27 cellular contexts compared by ENCODE assay signal in genomic region chr4:10122236-10122932, GRCh38. TPM values are rescaled to one million over a fixed set of nuclear protein-coding genes. Genes with fewer than 3 reads are reported as not detected.
DNase-seq lines count a peak whose midpoint lies in the region; ATAC-seq lines count a peak whose summit lies in the region.
"Had no signal": no experiment of that assay in that cellular context is flagged by ENCODE, and none has a peak within 500 bp of the region (broad histone marks: within the 10 kb centered on the region; RNA-seq: fewer than 3 reads in every experiment).

No MANE protein-coding gene starts in this region.

- no peaks in the 10 kb centered on the region for H3K9me3 Mint-ChIP-seq in T-helper 1 cell treated with Interleukin-12 subunit alpha and Interleukin-12 subunit beta and Interleukin-4 antibody, amounts not matched to agents 30 μg/mL and 1 μg/mL, for 36 hours
- no peaks in the 10 kb centered on the region for H3K9me3 Mint-ChIP-seq in CD4-positive, CD25-positive, alpha-beta regulatory T cell
- no peaks in the 10 kb centered on the region for H3K9me3 Mint-ChIP-seq in activated T-helper 1 cell treated with anti-CD3 and anti-CD28 coated beads, Interleukin-12 subunit alpha, Interleukin-12 subunit beta, Interleukin-2, Interleukin-4 antibody, amounts not matched to agents 30 ng/mL and 10 ng/mL and 1 ng/mL, durations not matched to agents 14 hours and 24 hours and 36 hours
- H3K9me3 Mint-ChIP-seq in naive thymus-derived CD4-positive, alpha-beta T cell, result peaks cover 0 to 3% (median 0%) of the 10 kb centered on the region in 11 donors
- H3K9me3 Mint-ChIP-seq: CD14-positive monocyte; IgD-negative memory B cell; natural killer cell treated with Interleukin-12 subunit alpha and Interleukin-12 subunit beta and Interleukin-15 and Interleukin-18, amount 100 ng/mL, for 72 hours had no signal

- no peak for DNase-seq in T-helper 1 cell
- no peak for DNase-seq in CD4-positive, CD25-positive, alpha-beta regulatory T cell
- DNase-seq in activated T-helper 1 cell treated with anti-CD3 and anti-CD28 coated beads, Interleukin-12 subunit alpha, Interleukin-12 subunit beta, Interleukin-2, Interleukin-4 antibody, amounts not matched to agents 30 ng/mL and 10 ng/mL and 1 ng/mL, durations not matched to agents 14 hours and 24 hours and 36 hours (ENCODE audit: low spot score), result no peak
- no peak for DNase-seq in naive thymus-derived CD4-positive, alpha-beta T cell
- no peak for DNase-seq in CD1c-positive myeloid dendritic cell (ENCODE audit: extremely low spot score)
- DNase-seq in NOMO-1 treated with DMSO at 0.1 percent for 48 hours (lab: John Stamatoyannopoulos, UW; ENCODE audit: unreplicated experiment), result no peak
- DNase-seq: activated CD4-positive, alpha-beta T cell treated with anti-CD3 and anti-CD28 coated beads, Interleukin-2, amount 50 U/mL, for 1 hour; activated naive CD4-positive, alpha-beta T cell treated with Interleukin-2 at 50 U/mL for 16 hours; activated T-cell treated with anti-CD3 and anti-CD28 coated beads, Interleukin-2, amount 50 U/mL, for 72 hours; amniotic stem cell; brain microvascular endothelial cell; GOT3; lower lobe of right lung; NCI-H1105; NCI-H187; NCI-H2171; NCI-H510A; OCI-M1; stimulated activated CD4-positive, alpha-beta T cell treated with anti-CD3 and anti-CD28 coated beads, Interleukin-15, amount 100 ng/mL, for 24 hours; stimulated activated CD4-positive, alpha-beta T cell treated with anti-CD3 and anti-CD28 coated beads, Interleukin-4, amount 100 ng/mL, for 4 hours; transverse colon had no signal

- no peaks in the 10 kb centered on the region for H3K27me3 Mint-ChIP-seq in T-helper 1 cell treated with Interleukin-12 subunit alpha and Interleukin-12 subunit beta and Interleukin-4 antibody, amounts not matched to agents 30 μg/mL and 1 μg/mL, for 36 hours (ENCODE audit: low read depth)
- no peaks in the 10 kb centered on the region for H3K27me3 Mint-ChIP-seq in CD4-positive, CD25-positive, alpha-beta regulatory T cell
- H3K27me3 Mint-ChIP-seq in activated T-helper 1 cell treated with anti-CD3 and anti-CD28 coated beads, Interleukin-12 subunit alpha, Interleukin-12 subunit beta, Interleukin-2, Interleukin-4 antibody, amounts not matched to agents 30 ng/mL and 10 ng/mL and 1 ng/mL, durations not matched to agents 14 hours and 24 hours and 36 hours (ENCODE audit: insufficient read depth), result no peaks in the 10 kb centered on the region
- no peaks in the 10 kb centered on the region for H3K27me3 Mint-ChIP-seq in naive thymus-derived CD4-positive, alpha-beta T cell

- no peak overlapping the region for H3K27ac ChIP-seq in CD4-positive, CD25-positive, alpha-beta regulatory T cell (ENCODE audit: insufficient read depth, low read length, poor library complexity, severe bottlenecking)
- H3K27ac ChIP-seq in naive thymus-derived CD4-positive, alpha-beta T cell (ENCODE audit: low read depth, low read length), result peak overlapping the region; percentile 17
- H3K27ac ChIP-seq: 22Rv1, brain microvascular endothelial cell, transverse colon had no signal

- CTCF ChIA-PET in naive thymus-derived CD4-positive, alpha-beta T cell (lab: Charles Lee), result interaction anchor here (0.6 to 1.2 kb wide), 4 partner anchors 16 to 46 kb away, joined by 3 read pairs; no protein-coding TSS in a partner anchor

- ATAC-seq in CD4-positive, CD25-positive, alpha-beta regulatory T cell (ENCODE audit: low read depth in 2 of 2), result no peak
- ATAC-seq in naive thymus-derived CD4-positive, alpha-beta T cell, result no peak
- no peak for ATAC-seq in GM18858 (IDR thresholded peaks at IDR 0.05; ENCODE audit: unreplicated experiment)
- ATAC-seq: activated T-cell treated with anti-CD3 and anti-CD28 coated beads, Interleukin-2, amount 50 U/mL, for 72 hours; lower lobe of right lung; natural killer cell treated with Interleukin-12 subunit alpha and Interleukin-12 subunit beta and Interleukin-15 and Interleukin-18, amount 100 ng/mL, for 72 hours had no signal

- intact Hi-C loops in activated T-helper 1 cell treated with anti-CD3 and anti-CD28 coated beads, Interleukin-12 subunit alpha, Interleukin-12 subunit beta, Interleukin-2, Interleukin-4 antibody, amounts not matched to agents 30 ng/mL and 10 ng/mL and 1 ng/mL, durations not matched to agents 14 hours and 24 hours and 36 hours (cut with micrococcal nuclease), result no loop called here
- intact Hi-C loops in naive thymus-derived CD4-positive, alpha-beta T cell (cut with micrococcal nuclease), result no loop called here

- POLR2A ChIA-PET in naive thymus-derived CD4-positive, alpha-beta T cell (lab: Charles Lee), result interaction anchor here (0.7 to 10.8 kb wide), 4 partner anchors 10 to 36 kb away, joined by 3 to 341 read pairs (median 51); no protein-coding TSS in a partner anchor

- H3K4me3 ChIP-seq in CD4-positive, CD25-positive, alpha-beta regulatory T cell (ENCODE audit: low read depth, low read length), result no peak overlapping the region
- H3K4me3 ChIP-seq in naive thymus-derived CD4-positive, alpha-beta T cell (ENCODE audit: low read length), result no peak overlapping the region
- H3K4me3 ChIP-seq: lower lobe of right lung, transverse colon had no signal

- H3K36me3 Mint-ChIP-seq in T-helper 1 cell treated with Interleukin-12 subunit alpha and Interleukin-12 subunit beta and Interleukin-4 antibody, amounts not matched to agents 30 μg/mL and 1 μg/mL, for 36 hours (ENCODE audit: low read depth), result no peaks in the 10 kb centered on the region
- H3K36me3 Mint-ChIP-seq in CD4-positive, CD25-positive, alpha-beta regulatory T cell, result no peaks in the 10 kb centered on the region
- peaks cover 3% of the 10 kb centered on the region for H3K36me3 Mint-ChIP-seq in activated T-helper 1 cell treated with anti-CD3 and anti-CD28 coated beads, Interleukin-12 subunit alpha, Interleukin-12 subunit beta, Interleukin-2, Interleukin-4 antibody, amounts not matched to agents 30 ng/mL and 10 ng/mL and 1 ng/mL, durations not matched to agents 14 hours and 24 hours and 36 hours (ENCODE audit: low read depth)
- no peaks in the 10 kb centered on the region for H3K36me3 Mint-ChIP-seq in naive thymus-derived CD4-positive, alpha-beta T cell
- H3K36me3 Mint-ChIP-seq: CD14-positive monocyte; natural killer cell treated with Interleukin-12 subunit alpha and Interleukin-12 subunit beta and Interleukin-15 and Interleukin-18, amount 100 ng/mL, for 72 hours had no signal

- peak overlapping the region; percentile 77 for H3K27ac Mint-ChIP-seq in T-helper 1 cell treated with Interleukin-12 subunit alpha and Interleukin-12 subunit beta and Interleukin-4 antibody, amounts not matched to agents 30 μg/mL and 1 μg/mL, for 36 hours
- peak overlapping the region; percentile 23 to 58 (median 56) for H3K27ac Mint-ChIP-seq in CD4-positive, CD25-positive, alpha-beta regulatory T cell
- H3K27ac Mint-ChIP-seq in activated T-helper 1 cell treated with anti-CD3 and anti-CD28 coated beads, Interleukin-12 subunit alpha, Interleukin-12 subunit beta, Interleukin-2, Interleukin-4 antibody, amounts not matched to agents 30 ng/mL and 10 ng/mL and 1 ng/mL, durations not matched to agents 14 hours and 24 hours and 36 hours, result peak overlapping the region; percentile 40
- H3K27ac Mint-ChIP-seq in naive thymus-derived CD4-positive, alpha-beta T cell, result peak overlapping the region; percentile 22 to 100 (median 63)
- H3K27ac Mint-ChIP-seq: activated T-cell treated with anti-CD3 and anti-CD28 coated beads, Interleukin-2, amount 50 U/mL, for 72 hours; CD14-positive monocyte; natural killer cell treated with Interleukin-12 subunit alpha and Interleukin-12 subunit beta and Interleukin-15 and Interleukin-18, amount 100 ng/mL, for 72 hours had no signal

- H3K4me1 Mint-ChIP-seq in T-helper 1 cell treated with Interleukin-12 subunit alpha and Interleukin-12 subunit beta and Interleukin-4 antibody, amounts not matched to agents 30 μg/mL and 1 μg/mL, for 36 hours (ENCODE audit: low read depth), result peaks cover 55% of the 10 kb centered on the region
- peaks cover 4 to 39% (median 19%) of the 10 kb centered on the region in 4 donors for H3K4me1 Mint-ChIP-seq in CD4-positive, CD25-positive, alpha-beta regulatory T cell
- H3K4me1 Mint-ChIP-seq in activated T-helper 1 cell treated with anti-CD3 and anti-CD28 coated beads, Interleukin-12 subunit alpha, Interleukin-12 subunit beta, Interleukin-2, Interleukin-4 antibody, amounts not matched to agents 30 ng/mL and 10 ng/mL and 1 ng/mL, durations not matched to agents 14 hours and 24 hours and 36 hours (ENCODE audit: low read depth), result peaks cover 75% of the 10 kb centered on the region
- H3K4me1 Mint-ChIP-seq in naive thymus-derived CD4-positive, alpha-beta T cell, result peaks cover 34 to 87% (median 73%) of the 10 kb centered on the region in 7 donors

- no peaks in the 10 kb centered on the region for H3K27me3 ChIP-seq in CD4-positive, CD25-positive, alpha-beta regulatory T cell (ENCODE audit: control insufficient read depth, insufficient read depth, low read length)
- H3K27me3 ChIP-seq in naive thymus-derived CD4-positive, alpha-beta T cell (ENCODE audit: control insufficient read depth in 2 of 2, insufficient read depth in 2 of 2, low read length in 2 of 2), result no peaks in the 10 kb centered on the region
- H3K27me3 ChIP-seq: brain microvascular endothelial cell, transverse colon had no signal

- no peak overlapping the region for H3K4me3 Mint-ChIP-seq in T-helper 1 cell treated with Interleukin-12 subunit alpha and Interleukin-12 subunit beta and Interleukin-4 antibody, amounts not matched to agents 30 μg/mL and 1 μg/mL, for 36 hours
- H3K4me3 Mint-ChIP-seq in CD4-positive, CD25-positive, alpha-beta regulatory T cell, result no peak overlapping the region
- H3K4me3 Mint-ChIP-seq in activated T-helper 1 cell treated with anti-CD3 and anti-CD28 coated beads, Interleukin-12 subunit alpha, Interleukin-12 subunit beta, Interleukin-2, Interleukin-4 antibody, amounts not matched to agents 30 ng/mL and 10 ng/mL and 1 ng/mL, durations not matched to agents 14 hours and 24 hours and 36 hours, result no peak overlapping the region
- H3K4me3 Mint-ChIP-seq in naive thymus-derived CD4-positive, alpha-beta T cell, result peak overlapping the region in 5 of 10 donors; percentile 4 to 84 (median 63)
- H3K4me3 Mint-ChIP-seq: activated T-cell treated with anti-CD3 and anti-CD28 coated beads, Interleukin-2, amount 50 U/mL, for 72 hours; CD14-positive monocyte; IgD-negative memory B cell; natural killer cell treated with Interleukin-12 subunit alpha and Interleukin-12 subunit beta and Interleukin-15 and Interleukin-18, amount 100 ng/mL, for 72 hours had no signal

- H3K36me3 ChIP-seq in CD4-positive, CD25-positive, alpha-beta regulatory T cell (ENCODE audit: control insufficient read depth, insufficient read depth, low read length), result no peaks in the 10 kb centered on the region
- no peaks in the 10 kb centered on the region for H3K36me3 ChIP-seq in naive thymus-derived CD4-positive, alpha-beta T cell (ENCODE audit: control insufficient read depth in 2 of 3, insufficient read depth in 3 of 3, low read length in 3 of 3)
- H3K36me3 ChIP-seq: brain microvascular endothelial cell, lower lobe of right lung, transverse colon had no signal

- no peaks in the 10 kb centered on the region for H3K9me3 ChIP-seq in CD4-positive, CD25-positive, alpha-beta regulatory T cell (ENCODE audit: control insufficient read depth in 2 of 2, low read length in 2 of 2)
- H3K9me3 ChIP-seq in naive thymus-derived CD4-positive, alpha-beta T cell (ENCODE audit: control insufficient read depth in 2 of 3, low read length in 3 of 3), result no peaks in the 10 kb centered on the region
- H3K9me3 ChIP-seq: lower lobe of right lung, transverse colon had no signal

- H3K4me1 ChIP-seq in CD4-positive, CD25-positive, alpha-beta regulatory T cell (ENCODE audit: control insufficient read depth, insufficient read depth, low read length, poor library complexity, severe bottlenecking), result peaks cover 29% of the 10 kb centered on the region
- peaks cover 2 to 62% of the 10 kb centered on the region in 2 donors for H3K4me1 ChIP-seq in naive thymus-derived CD4-positive, alpha-beta T cell (ENCODE audit: control insufficient read depth in 2 of 2, insufficient read depth in 2 of 2, low read length in 2 of 2)

RNA-seq across cellular contexts. Expression of gene WDR1, which starts 5.8 kb away (rescaled TPM):
- total RNA-seq in CD4-positive, CD25-positive, alpha-beta regulatory T cell, result 326 TPM
- polyA plus RNA-seq in CD4-positive, CD25-positive, alpha-beta regulatory T cell, result 100 to 1,000 TPM; 312 to 422 (median 370) TPM
- total RNA-seq in activated T-helper 1 cell treated with anti-CD3 and anti-CD28 coated beads, Interleukin-12 subunit alpha, Interleukin-12 subunit beta, Interleukin-2, Interleukin-4 antibody, amounts not matched to agents 30 ng/mL and 10 ng/mL and 1 ng/mL, durations not matched to agents 14 hours and 24 hours and 36 hours, result 449 and 453 TPM in 2 replicates
- 100 to 1,000 TPM; 242 to 470 (median 330) TPM for total RNA-seq in naive thymus-derived CD4-positive, alpha-beta T cell
- polyA plus RNA-seq in naive thymus-derived CD4-positive, alpha-beta T cell, result 100 to 1,000 TPM; 268 to 412 TPM
